In genomic region chr13:50132937-50133276, GRCh38 we compare ENCODE assay signal across 18 cellular contexts.
A peak's percentile ranks its signal among the peaks of the same experiment; 100 is the strongest.
DNase-seq lines count a peak whose midpoint lies in the region; ATAC-seq and TF ChIP-seq lines count a peak whose summit lies in the region.
"Had no signal": no experiment of that assay in that cellular context is flagged by ENCODE, and none has a peak within 500 bp of the region (broad histone marks: within the 10 kb centered on the region; RNA-seq: fewer than 3 reads in every experiment).

No MANE protein-coding gene starts in this region.

- no peak overlapping the region for H3K14ac ChIP-seq in neuronal stem cell (ENCODE audit: low read length)

- peak overlapping the region; percentile 85 for H3K4me2 ChIP-seq in GM23338
- peak overlapping the region; percentile 67 for H3K4me2 ChIP-seq in hepatocyte
- H3K4me2 ChIP-seq in neuronal stem cell (ENCODE audit: insufficient read depth, low read length, poor library complexity, severe bottlenecking), result peak overlapping the region; percentile 47

- H3K9me2 ChIP-seq in GM23338 (ENCODE audit: insufficient read depth) (no peaks in the 10 kb centered on the region), hepatocyte (replicated peaks; ENCODE audit: insufficient read depth) (no peaks in the 10 kb centered on the region)

- H3K79me2 ChIP-seq in GM23338 (replicated peaks; ENCODE audit: insufficient read depth) (no peaks in the 10 kb centered on the region), hepatocyte (no peaks in the 10 kb centered on the region)

- peak overlapping the region; percentile 26 for H2BK15ac ChIP-seq in neuronal stem cell (ENCODE audit: low read length)

- H3K27ac ChIP-seq in GM23338 (ENCODE audit: low read depth) (no peak overlapping the region), hepatocyte (no peak overlapping the region), neuronal stem cell (replicated peaks; ENCODE audit: low read length) (no peak overlapping the region)
- H3K27ac ChIP-seq: heart left ventricle, ovary, upper lobe of left lung had no signal

- H2AFZ ChIP-seq in GM23338 (peak overlapping the region; percentile 86; the same call in 1 of the 2 replicates), hepatocyte (no peak overlapping the region), neuronal stem cell (ENCODE audit: low read length) (no peak overlapping the region)

- no peaks in the 10 kb centered on the region for H3K79me1 ChIP-seq in neuronal stem cell (ENCODE audit: low read depth, low read length)

- H2BK120ac ChIP-seq in neuronal stem cell (ENCODE audit: low read depth, low read length), result no peak overlapping the region

- H3K9me3 Mint-ChIP-seq in GM23338, result peaks cover 2% of the 10 kb centered on the region; the same call in 1 of the 3 replicates
- H3K9me3 Mint-ChIP-seq in WTC11, result no peaks in the 10 kb centered on the region
- H3K9me3 Mint-ChIP-seq: effector memory CD8-positive, alpha-beta T cell had no signal

- H3K4me3 ChIP-seq in GM23338, result peak overlapping the region; percentile 56
- no peak overlapping the region for H3K4me3 ChIP-seq in hepatocyte
- no peak overlapping the region for H3K4me3 ChIP-seq in neuronal stem cell (ENCODE audit: low read length in 2 of 2)
- H3K4me3 ChIP-seq: ovary had no signal

- H3K9ac ChIP-seq in neuronal stem cell (ENCODE audit: low read depth, low read length, poor library complexity), result no peak overlapping the region

- H3K36me3 ChIP-seq in GM23338 (ENCODE audit: insufficient read depth), result no peaks in the 10 kb centered on the region
- no peaks in the 10 kb centered on the region for H3K36me3 ChIP-seq in hepatocyte (replicated peaks; ENCODE audit: insufficient read depth, low read depth)
- no peaks in the 10 kb centered on the region for H3K36me3 ChIP-seq in neuronal stem cell (replicated peaks in 1 of 2; ENCODE audit: control insufficient read depth in 2 of 2, insufficient read depth in 2 of 2, low read length in 2 of 2)
- H3K36me3 ChIP-seq: heart left ventricle, ovary, upper lobe of left lung had no signal

- H3K9me3 ChIP-seq in hepatocyte (ENCODE audit: low read depth) (no peaks in the 10 kb centered on the region), neuronal stem cell (replicated peaks in 1 of 2; ENCODE audit: control insufficient read depth in 2 of 2, insufficient read depth in 1 of 2, low read depth in 1 of 2, low read length in 2 of 2) (peaks cover 0 to 38% of the 10 kb centered on the region in 2 donors)
- H3K9me3 ChIP-seq: heart left ventricle, ovary, upper lobe of left lung had no signal

- no peak overlapping the region for H2AK5ac ChIP-seq in neuronal stem cell (ENCODE audit: low read depth, low read length)

- no peak overlapping the region for H3K4ac ChIP-seq in neuronal stem cell (ENCODE audit: low read length)

- POLR2A ChIA-PET in WTC11 (lab: Charles Lee), result no interaction called here

- no peak overlapping the region for H2BK12ac ChIP-seq in neuronal stem cell (ENCODE audit: low read length)

- no peak overlapping the region for H3K23ac ChIP-seq in neuronal stem cell (ENCODE audit: low read depth, low read length, poor library complexity)

- no peak; the same call in 2 of the 3 replicates for ATAC-seq in GM23338
- no peak for ATAC-seq in WTC11
- ATAC-seq in sciatic nerve, result no peak
- ATAC-seq: heart left ventricle had no signal

- TF ChIP-seq CTCF in GM23338 (conservative IDR thresholded peaks at IDR 0.05; ENCODE audit: low read depth in 2 of 2) (no peak), WTC11 (IDR thresholded peaks at IDR 0.05) (no peak), hepatocyte (IDR thresholded peaks at IDR 0.05; ENCODE audit: poor library complexity) (no peak)

- no peak overlapping the region for H2BK5ac ChIP-seq in neuronal stem cell (ENCODE audit: low read length)

- H3K27me3 ChIP-seq in GM23338 (ENCODE audit: insufficient read depth) (peaks cover 92% of the 10 kb centered on the region), hepatocyte (peaks cover 79% of the 10 kb centered on the region), neuronal stem cell (ENCODE audit: control insufficient read depth in 3 of 3, insufficient read depth in 3 of 3, low read depth in 1 of 3, low read length in 3 of 3) (peaks cover 20 to 70% (median 64%) of the 10 kb centered on the region in 3 experiments)

- H3K36me3 Mint-ChIP-seq in GM23338 (ENCODE audit: low read depth), result no peaks in the 10 kb centered on the region
- no peaks in the 10 kb centered on the region for H3K36me3 Mint-ChIP-seq in WTC11

- no peak overlapping the region for H4K8ac ChIP-seq in neuronal stem cell (ENCODE audit: low read depth, low read length)

- peaks cover 34% of the 10 kb centered on the region for H3F3A ChIP-seq in GM23338 (replicated peaks; ENCODE audit: low read depth)

- H3K18ac ChIP-seq in neuronal stem cell (ENCODE audit: low read length), result no peak overlapping the region

- H3K4me1 ChIP-seq in GM23338 (ENCODE audit: insufficient read depth) (peaks cover 46% of the 10 kb centered on the region), hepatocyte (ENCODE audit: insufficient read depth) (peaks cover 36% of the 10 kb centered on the region), neuronal stem cell (ENCODE audit: control insufficient read depth in 2 of 2, insufficient read depth in 1 of 2, low read depth in 1 of 2, low read length in 2 of 2) (peaks cover 14 to 20% of the 10 kb centered on the region in 2 donors)

- peak overlapping the region; percentile 79 for H3K4me3 Mint-ChIP-seq in GM23338
- H3K4me3 Mint-ChIP-seq in WTC11, result peak overlapping the region; percentile 63

- no peak overlapping the region for H4K91ac ChIP-seq in neuronal stem cell (ENCODE audit: low read depth, low read length, poor library complexity)

- H3K27me3 Mint-ChIP-seq in GM23338 (ENCODE audit: insufficient read depth, low read depth, poor library complexity), result peaks cover 74% of the 10 kb centered on the region
- H3K27me3 Mint-ChIP-seq in WTC11 (ENCODE audit: low read depth), result peaks cover 86% of the 10 kb centered on the region

- H4K20me1 ChIP-seq in GM23338 (replicated peaks; ENCODE audit: insufficient read depth) (no peaks in the 10 kb centered on the region; the same call in 1 of the 2 replicates), hepatocyte (ENCODE audit: insufficient read depth, poor library complexity, severe bottlenecking) (no peaks in the 10 kb centered on the region)

- DNase-seq in GM23338 (ENCODE audit: low spot score) (peak; percentile 37), WTC11 (ENCODE audit: low spot score) (no peak), hepatocyte (ENCODE audit: low spot score) (no peak), neuronal stem cell (ENCODE audit: low spot score) (peak; percentile 29), KG1 (lab: John Stamatoyannopoulos, UW) (no peak), sciatic nerve (ENCODE audit: low spot score) (no peak), HPDE6-E6E7 (ENCODE audit: extremely low spot score) (no peak), posterior vena cava (ENCODE audit: low spot score) (no peak)
- DNase-seq: activated CD4-positive, alpha-beta T cell treated with anti-CD3 and anti-CD28 coated beads for 1 hour; activated CD8-positive, alpha-beta memory T cell treated with anti-CD3 and anti-CD28 coated beads, Interleukin-2, amount 50 U/mL, for 4 hours; central memory CD4-positive, alpha-beta T cell; effector memory CD8-positive, alpha-beta T cell; MV-4-11; NCI-H1930; NCI-H446 treated with DMSO at 0.1 percent for 48 hours; ovary had no signal

- H3K27ac Mint-ChIP-seq in GM23338 (no peak overlapping the region), WTC11 (no peak overlapping the region)

- CTCF ChIA-PET in WTC11 (lab: Charles Lee), result interaction anchor here (0.6 to 1.6 kb wide), 2 partner anchors 153 to 668 kb away, joined by 3 to 4 read pairs; no protein-coding TSS in a partner anchor

- intact Hi-C loops in sciatic nerve (cut with DNase I) (no loop called here), posterior vena cava (cut with DNase I) (no loop called here)

- H3K4me1 Mint-ChIP-seq in GM23338, result peaks cover 53% of the 10 kb centered on the region
- peaks cover 54% of the 10 kb centered on the region for H3K4me1 Mint-ChIP-seq in WTC11

- WGBS in hepatocyte (ENCODE audit: low lambda C conversion rate, missing lambda C conversion rate), result 8% methylated on average over 15 of the region's 15 CpGs
- WGBS in neuronal stem cell (ENCODE audit: extremely low coverage in 2 of 2, insufficient read length in 2 of 2, insufficient replicate concordance in 1 of 2), 2 donors, result no CpG with 5 or more reads among the region's 15 CpGs

TF ChIP-seq in GM23338, 12 proteins besides CTCF, POLR2A, EP300 and RAD21 (continues in another document):
- TF ChIP-seq CREB1 (CRISPR knock-in tag; IDR thresholded peaks at IDR 0.05; ENCODE audit: low read depth) (no peak), ZNF114 (CRISPR knock-in tag; IDR thresholded peaks at IDR 0.05) (no peak), POLR2AphosphoS5 (IDR thresholded peaks at IDR 0.05; ENCODE audit: low read depth) (no peak)

TF ChIP-seq in WTC11, 78 proteins besides CTCF, POLR2A, EP300 and RAD21 (continues in another document):
- TF ChIP-seq TEAD4 (CRISPR knock-in tag; IDR thresholded peaks at IDR 0.05), result no peak
- no peak for TF ChIP-seq ZNF138 (CRISPR knock-in tag; conservative IDR thresholded peaks at IDR 0.05)
- TF ChIP-seq, protein P1, sequence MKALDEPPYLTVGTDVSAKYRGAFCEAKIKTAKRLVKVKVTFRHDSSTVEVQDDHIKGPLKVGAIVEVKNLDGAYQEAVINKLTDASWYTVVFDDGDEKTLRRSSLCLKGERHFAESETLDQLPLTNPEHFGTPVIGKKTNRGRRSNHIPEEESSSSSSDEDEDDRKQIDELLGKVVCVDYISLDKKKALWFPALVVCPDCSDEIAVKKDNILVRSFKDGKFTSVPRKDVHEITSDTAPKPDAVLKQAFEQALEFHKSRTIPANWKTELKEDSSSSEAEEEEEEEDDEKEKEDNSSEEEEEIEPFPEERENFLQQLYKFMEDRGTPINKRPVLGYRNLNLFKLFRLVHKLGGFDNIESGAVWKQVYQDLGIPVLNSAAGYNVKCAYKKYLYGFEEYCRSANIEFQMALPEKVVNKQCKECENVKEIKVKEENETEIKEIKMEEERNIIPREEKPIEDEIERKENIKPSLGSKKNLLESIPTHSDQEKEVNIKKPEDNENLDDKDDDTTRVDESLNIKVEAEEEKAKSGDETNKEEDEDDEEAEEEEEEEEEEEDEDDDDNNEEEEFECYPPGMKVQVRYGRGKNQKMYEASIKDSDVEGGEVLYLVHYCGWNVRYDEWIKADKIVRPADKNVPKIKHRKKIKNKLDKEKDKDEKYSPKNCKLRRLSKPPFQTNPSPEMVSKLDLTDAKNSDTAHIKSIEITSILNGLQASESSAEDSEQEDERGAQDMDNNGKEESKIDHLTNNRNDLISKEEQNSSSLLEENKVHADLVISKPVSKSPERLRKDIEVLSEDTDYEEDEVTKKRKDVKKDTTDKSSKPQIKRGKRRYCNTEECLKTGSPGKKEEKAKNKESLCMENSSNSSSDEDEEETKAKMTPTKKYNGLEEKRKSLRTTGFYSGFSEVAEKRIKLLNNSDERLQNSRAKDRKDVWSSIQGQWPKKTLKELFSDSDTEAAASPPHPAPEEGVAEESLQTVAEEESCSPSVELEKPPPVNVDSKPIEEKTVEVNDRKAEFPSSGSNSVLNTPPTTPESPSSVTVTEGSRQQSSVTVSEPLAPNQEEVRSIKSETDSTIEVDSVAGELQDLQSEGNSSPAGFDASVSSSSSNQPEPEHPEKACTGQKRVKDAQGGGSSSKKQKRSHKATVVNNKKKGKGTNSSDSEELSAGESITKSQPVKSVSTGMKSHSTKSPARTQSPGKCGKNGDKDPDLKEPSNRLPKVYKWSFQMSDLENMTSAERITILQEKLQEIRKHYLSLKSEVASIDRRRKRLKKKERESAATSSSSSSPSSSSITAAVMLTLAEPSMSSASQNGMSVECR (CRISPR knock-in tag; IDR thresholded peaks at IDR 0.05; ENCODE audit: borderline replicate concordance), result no peak

Comparison
In these comparisons a context has a peak if more than half of its experiments do, and no peak if none do; other contexts are left out.
1. DNase-seq: peak in GM23338 (single experiment) and neuronal stem cell (single experiment); none in WTC11 (single experiment), hepatocyte (single experiment), KG1 (single experiment), sciatic nerve (single experiment), HPDE6-E6E7 (single experiment) and posterior vena cava (single experiment).
2. Peak in every context shown above with its lines, with median percentiles within 50 percentile points of each other: H3K4me2 ChIP-seq.